Comparison of ENCODE assay signal across 9 cellular contexts in genomic region chr2:217142649-217143266, GRCh38.
DNase-seq lines count a peak whose midpoint lies in the region; ATAC-seq and TF ChIP-seq lines count a peak whose summit lies in the region.
"Had no signal": no experiment of that assay in that cellular context is flagged by ENCODE, and none has a peak within 500 bp of the region (broad histone marks: within the 10 kb centered on the region; RNA-seq: fewer than 3 reads in every experiment).

No MANE protein-coding gene starts in this region.

- H3K36me3 Mint-ChIP-seq in Calu3 (ENCODE audit: insufficient read depth, unreplicated experiment) = no peaks in the 10 kb centered on the region

- no peaks in the 10 kb centered on the region for H3K27me3 Mint-ChIP-seq in Calu3 (ENCODE audit: unreplicated experiment)

- DNase-seq in Calu3 (peak; percentile 56), H7 (peak; percentile 25), SK-MEL-5 (ENCODE audit: low read depth, low spot score) (peak; percentile 58), iris pigment epithelial cell (ENCODE audit: low read depth) (peak; percentile 38), occipital lobe (lab: John Stamatoyannopoulos, UW) (no peak)
- DNase-seq in NK-92 treated with Interleukin-12 subunit alpha and Interleukin-12 subunit beta, amount 100 ng/mL, for 24 hours (lab: John Stamatoyannopoulos, UW) = no peak
- DNase-seq: foreskin melanocyte had no signal

- no TSS peak for BruUV-seq in Calu3 (replicated peaks; lab: Mats Ljungman, UMichigan)

- H3K4me3 Mint-ChIP-seq in Calu3 (ENCODE audit: low read depth, unreplicated experiment) = no peak overlapping the region

- H3K4me1 Mint-ChIP-seq in Calu3 (ENCODE audit: low read depth, unreplicated experiment) = no peaks in the 10 kb centered on the region

- in situ Hi-C loops in SK-MEL-5 (cut with HindIII; ENCODE audit: low pct_unique_long_range_greater_than_20kb, low sequenced_read_pairs) = no loop called here

- no peaks in the 10 kb centered on the region for H3K27me3 ChIP-seq in H7 (ENCODE audit: control insufficient read depth, insufficient read depth, low read length)

- H3K27ac Mint-ChIP-seq in Calu3 (ENCODE audit: unreplicated experiment) = no peak overlapping the region

- no peaks in the 10 kb centered on the region for H3K36me3 ChIP-seq in H7 (replicated peaks; ENCODE audit: control insufficient read depth, insufficient read depth, low read length)

- intact Hi-C loops in Calu3 (cut with micrococcal nuclease; ENCODE audit: unreplicated experiment) = no loop called here

- ATAC-seq in GM21367 (IDR thresholded peaks at IDR 0.05; ENCODE audit: unreplicated experiment) (no peak), GM21737 (IDR thresholded peaks at IDR 0.05; ENCODE audit: unreplicated experiment) (no peak)

- TF ChIP-seq CTCF in Calu3 (IDR thresholded peaks at IDR 0.05; ENCODE audit: unreplicated experiment) = peak; percentile 57

- CTCF ChIA-PET in Calu3 (lab: Charles Lee) = no interaction called here

- no peak overlapping the region for H3K4me3 ChIP-seq in H7 (ENCODE audit: insufficient read depth, low read depth, low read length)

- peaks cover 14% of the 10 kb centered on the region for H3K9me3 Mint-ChIP-seq in Calu3 (ENCODE audit: low read depth, unreplicated experiment)

Comparison
In these comparisons a context has a peak if more than half of its experiments do, and no peak if none do; other contexts are left out.
1. DNase-seq: peak in Calu3 (single experiment), H7 (single experiment), SK-MEL-5 (single experiment) and iris pigment epithelial cell (single experiment); none in NK-92 treated with Interleukin-12 subunit alpha and Interleukin-12 subunit beta, amount 100 ng/mL, for 24 hours (single experiment) and occipital lobe (single experiment).